In the genomic region with DNA sequence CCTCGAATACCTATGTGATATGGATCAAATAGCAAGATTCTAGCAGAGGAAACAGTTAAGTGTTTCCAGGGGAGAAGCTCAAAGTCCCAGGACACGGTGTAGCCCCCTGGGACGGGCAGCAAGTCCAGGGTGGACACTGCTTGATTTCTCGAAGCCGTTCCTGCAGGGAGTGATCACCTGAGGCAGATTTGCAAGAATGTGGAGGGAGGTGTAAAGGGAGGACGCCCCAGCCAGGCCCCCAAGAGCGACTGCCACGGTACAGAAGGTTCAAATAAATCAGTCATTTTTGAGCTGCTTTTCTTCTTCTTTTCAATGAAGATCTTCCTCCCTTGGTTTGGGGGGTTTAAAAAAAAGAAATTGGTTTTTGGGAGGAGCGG, we compare ENCODE assay signal across 15 cellular contexts. TPM values are rescaled to one million over a fixed set of nuclear protein-coding genes. Genes with fewer than 3 reads are reported as not detected.
DNase-seq lines count a peak whose midpoint lies in the region; ATAC-seq and TF ChIP-seq lines count a peak whose summit lies in the region.
"Had no signal": no experiment of that assay in that cellular context is flagged by ENCODE, and none has a peak within 500 bp of the region (broad histone marks: within the 10 kb centered on the region; RNA-seq: fewer than 3 reads in every experiment).

No MANE protein-coding gene starts in this region.

- TF ChIP-seq EP300 in tibial nerve (IDR thresholded peaks at IDR 0.05) = no peak

- no peak for TF ChIP-seq CTCF in HL-60 (IDR thresholded peaks at IDR 0.05; ENCODE audit: insufficient read depth, low read length)
- no peak for TF ChIP-seq CTCF in tibial nerve (IDR thresholded peaks at IDR 0.05)

- H3K27ac Mint-ChIP-seq in dendritic cell treated with granulocyte-macrophage colony-stimulating factor and Interleukin-4, amounts not matched to agents 40 ng/mL and 50 ng/mL, for 4 days = peak overlapping the region; percentile 89
- peak overlapping the region; percentile 94 for H3K27ac Mint-ChIP-seq in stimulated activated naive B cell treated with anti-CD40 and anti-IgM and Interleukin-4, amounts not matched to agents 10 μg/mL and 1 μg/mL and 100 μg/mL, for 72 hours

- peaks cover 46% of the 10 kb centered on the region for H3K27me3 Mint-ChIP-seq in dendritic cell treated with granulocyte-macrophage colony-stimulating factor and Interleukin-4, amounts not matched to agents 40 ng/mL and 50 ng/mL, for 4 days
- H3K27me3 Mint-ChIP-seq in stimulated activated naive B cell treated with anti-CD40 and anti-IgM and Interleukin-4, amounts not matched to agents 10 μg/mL and 1 μg/mL and 100 μg/mL, for 72 hours = no peaks in the 10 kb centered on the region

- H3K4me3 Mint-ChIP-seq in dendritic cell treated with granulocyte-macrophage colony-stimulating factor and Interleukin-4, amounts not matched to agents 40 ng/mL and 50 ng/mL, for 4 days = peak overlapping the region; percentile 10
- H3K4me3 Mint-ChIP-seq in stimulated activated naive B cell treated with anti-CD40 and anti-IgM and Interleukin-4, amounts not matched to agents 10 μg/mL and 1 μg/mL and 100 μg/mL, for 72 hours = peak overlapping the region; percentile 70 to 72
- H3K4me3 Mint-ChIP-seq: endodermal cell had no signal

- DNase-seq in HL-60 (ENCODE audit: low read depth in 1 of 2, low spot score in 1 of 2) = no peak
- DNase-seq in stimulated activated naive B cell treated with anti-CD40 and anti-IgM and Interleukin-4, amounts not matched to agents 10 μg/mL and 1 μg/mL and 100 μg/mL, for 72 hours = no peak
- DNase-seq in NOMO-1 treated with DMSO at 0.1 percent for 48 hours (lab: John Stamatoyannopoulos, UW; ENCODE audit: unreplicated experiment) = no peak
- DNase-seq in tibial nerve (ENCODE audit: low spot score in 2 of 2) = no peak
- DNase-seq: brain microvascular endothelial cell; endodermal cell; foreskin melanocyte; NCI-H774; stimulated activated CD4-positive, alpha-beta T cell treated with anti-CD3 and anti-CD28 coated beads, Interleukin-2, amount 100 ng/mL, for 48 hours; WERI-Rb-1 had no signal

- H3K9me3 ChIP-seq in tibial nerve = no peaks in the 10 kb centered on the region
- H3K9me3 ChIP-seq: mucosa of descending colon had no signal

- peaks cover 43% of the 10 kb centered on the region for H3K36me3 Mint-ChIP-seq in dendritic cell treated with granulocyte-macrophage colony-stimulating factor and Interleukin-4, amounts not matched to agents 40 ng/mL and 50 ng/mL, for 4 days (ENCODE audit: low read depth)
- peaks cover 38 to 41% of the 10 kb centered on the region in 2 donors for H3K36me3 Mint-ChIP-seq in stimulated activated naive B cell treated with anti-CD40 and anti-IgM and Interleukin-4, amounts not matched to agents 10 μg/mL and 1 μg/mL and 100 μg/mL, for 72 hours

- intact Hi-C loops in dendritic cell treated with granulocyte-macrophage colony-stimulating factor and Interleukin-4, amounts not matched to agents 40 ng/mL and 50 ng/mL, for 4 days (cut with micrococcal nuclease) = loop anchor here (5.0 kb wide), 1 partner anchor 39 kb away; no protein-coding TSS in a partner anchor

- ATAC-seq in stimulated activated naive B cell treated with anti-CD40 and anti-IgM and Interleukin-4, amounts not matched to agents 10 μg/mL and 1 μg/mL and 100 μg/mL, for 72 hours (replicated peaks) = no peak
- no peak for ATAC-seq in HG03571 (IDR thresholded peaks at IDR 0.05; ENCODE audit: unreplicated experiment)

- H3K4me3 ChIP-seq in GM08714 (ENCODE audit: low read length) (peak overlapping the region; percentile 15; the same call in 1 of the 2 replicates), HL-60 (replicated peaks; ENCODE audit: insufficient read depth, low read length) (no peak overlapping the region), tibial nerve (no peak overlapping the region)
- H3K4me3 ChIP-seq: mucosa of descending colon had no signal

- H3K4me1 Mint-ChIP-seq in dendritic cell treated with granulocyte-macrophage colony-stimulating factor and Interleukin-4, amounts not matched to agents 40 ng/mL and 50 ng/mL, for 4 days (ENCODE audit: low read depth) = peaks cover 73% of the 10 kb centered on the region
- peaks cover 0 to 58% of the 10 kb centered on the region in 2 donors for H3K4me1 Mint-ChIP-seq in stimulated activated naive B cell treated with anti-CD40 and anti-IgM and Interleukin-4, amounts not matched to agents 10 μg/mL and 1 μg/mL and 100 μg/mL, for 72 hours

- no peaks in the 10 kb centered on the region for H3K9me3 Mint-ChIP-seq in dendritic cell treated with granulocyte-macrophage colony-stimulating factor and Interleukin-4, amounts not matched to agents 40 ng/mL and 50 ng/mL, for 4 days
- no peaks in the 10 kb centered on the region for H3K9me3 Mint-ChIP-seq in stimulated activated naive B cell treated with anti-CD40 and anti-IgM and Interleukin-4, amounts not matched to agents 10 μg/mL and 1 μg/mL and 100 μg/mL, for 72 hours
- H3K9me3 Mint-ChIP-seq: endodermal cell, immature natural killer cell had no signal

- H3K27me3 ChIP-seq in HL-60 (ENCODE audit: insufficient read depth, poor library complexity, severe bottlenecking) = no peaks in the 10 kb centered on the region
- H3K27me3 ChIP-seq in tibial nerve = no peaks in the 10 kb centered on the region
- H3K27me3 ChIP-seq: brain microvascular endothelial cell had no signal

- peak overlapping the region; percentile 85 for H3K27ac ChIP-seq in HL-60 (replicated peaks)
- peak overlapping the region in 2 of 4 donors; percentile 68 to 79 for H3K27ac ChIP-seq in tibial nerve
- H3K27ac ChIP-seq: brain microvascular endothelial cell, WERI-Rb-1 had no signal

- 78 to 81% methylated on average over 9 of the region's 9 CpGs for WGBS in tibial nerve, 2 donors

- peaks cover 0 to 44% (median 26%) of the 10 kb centered on the region in 4 donors for H3K4me1 ChIP-seq in tibial nerve

- H3K36me3 ChIP-seq in tibial nerve = peaks cover 0 to 13% (median 0%) of the 10 kb centered on the region in 3 donors
- H3K36me3 ChIP-seq: WERI-Rb-1 had no signal

- TF ChIP-seq POLR2A in tibial nerve (IDR thresholded peaks at IDR 0.05) = no peak

RNA-seq across cellular contexts. Expression of gene KLF2, which starts 41.4 kb away (rescaled TPM):
- 100 to 1,000 TPM; 115 to 236 (median 167) TPM for total RNA-seq in tibial nerve
